In the genomic region with DNA sequence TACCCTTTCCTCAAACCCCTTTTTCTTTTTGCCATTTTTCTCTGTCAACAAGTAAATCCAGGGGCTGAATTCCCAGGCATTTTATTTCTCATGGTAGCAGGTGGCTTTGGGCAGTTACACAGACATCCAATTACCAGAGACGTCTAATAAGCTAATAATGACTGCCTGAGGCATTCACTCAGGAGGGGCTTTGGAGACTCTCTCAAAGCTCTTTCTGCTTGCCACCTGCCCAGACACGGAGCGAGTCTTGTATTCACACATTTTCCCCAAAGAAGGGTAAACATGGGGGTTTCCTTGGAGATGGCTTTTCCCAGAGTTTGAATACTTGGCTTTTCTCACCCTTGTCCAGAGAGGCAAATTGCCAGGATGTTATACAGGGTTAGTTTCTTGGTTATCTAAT, we compare ENCODE assay signal across 19 cellular contexts.
DNase-seq lines count a peak whose midpoint lies in the region; ATAC-seq and TF ChIP-seq lines count a peak whose summit lies in the region.
"Had no signal": no experiment of that assay in that cellular context is flagged by ENCODE, and none has a peak within 500 bp of the region (broad histone marks: within the 10 kb centered on the region; RNA-seq: fewer than 3 reads in every experiment).

No MANE protein-coding gene starts in this region.

- TF ChIP-seq EP300 in suprapubic skin (IDR thresholded peaks at IDR 0.05): no peak

- peak; percentile 58 for DNase-seq in D341Med (ENCODE audit: low spot score)
- peak; percentile 57 for DNase-seq in NCI-H1436 (lab: John Stamatoyannopoulos, UW)
- DNase-seq in NCI-H748 treated with DMSO at 0.1 percent for 48 hours (lab: John Stamatoyannopoulos, UW): peak; percentile 71
- DNase-seq in left kidney (ENCODE audit: low read depth, low spot score): peak; percentile 29
- DNase-seq in erythroblast (lab: John Stamatoyannopoulos, UW): no peak
- DNase-seq in activated CD4-positive, alpha-beta T cell treated with anti-CD3 and anti-CD28 coated beads for 48 hours: no peak
- DNase-seq in suprapubic skin (ENCODE audit: low spot score in 2 of 2): no peak
- DNase-seq: activated B cell treated with CpG ODN at 0.5 μM for 24 hours; activated naive CD8-positive, alpha-beta T cell treated with anti-CD3 and anti-CD28 coated beads, Interleukin-2, amount 10 ng/mL, durations not matched to agents 7 days and 5 days; brain microvascular endothelial cell; CD8-positive, alpha-beta T cell; HFFc6; NCI-H526 treated with DMSO at 0.1 percent for 48 hours; occipital lobe; sigmoid colon; stimulated activated naive CD4-positive, alpha-beta T cell; thyroid gland had no signal

- H3K27ac ChIP-seq in suprapubic skin: no peak overlapping the region
- H3K27ac ChIP-seq: brain microvascular endothelial cell, coronary artery, sigmoid colon, thyroid gland had no signal

- no peaks in the 10 kb centered on the region for H3K36me3 ChIP-seq in suprapubic skin
- H3K36me3 ChIP-seq: brain microvascular endothelial cell, sigmoid colon, thyroid gland had no signal

- H3K9me3 ChIP-seq in suprapubic skin: no peaks in the 10 kb centered on the region
- H3K9me3 ChIP-seq: sigmoid colon, thyroid gland had no signal

- no peak for TF ChIP-seq POLR2A in erythroblast (IDR thresholded peaks at IDR 0.05; ENCODE audit: low read length)
- TF ChIP-seq POLR2A in suprapubic skin (IDR thresholded peaks at IDR 0.05): no peak

- 57% methylated on average over 3 of the region's 3 CpGs for WGBS in suprapubic skin

- TF ChIP-seq CTCF in suprapubic skin (IDR thresholded peaks at IDR 0.05): no peak

- H3K27me3 ChIP-seq in suprapubic skin: no peaks in the 10 kb centered on the region
- H3K27me3 ChIP-seq: brain microvascular endothelial cell, sigmoid colon, thyroid gland had no signal

- no peak for ATAC-seq in HG02840 (IDR thresholded peaks at IDR 0.05; ENCODE audit: low FRiP score, unreplicated experiment)
- ATAC-seq: CD8-positive, alpha-beta T cell had no signal

- H3K4me3 ChIP-seq in suprapubic skin: no peak overlapping the region
- H3K4me3 ChIP-seq: coronary artery, sigmoid colon, thyroid gland had no signal

- no peaks in the 10 kb centered on the region for H3K4me1 ChIP-seq in suprapubic skin
- H3K4me1 ChIP-seq: thyroid gland had no signal

Comparison
In these comparisons a context has a peak if more than half of its experiments do, and no peak if none do; other contexts are left out.
1. DNase-seq: peak in D341Med (single experiment), NCI-H1436 (single experiment), NCI-H748 treated with DMSO at 0.1 percent for 48 hours (single experiment) and left kidney (single experiment); none in erythroblast (0 of 2), activated CD4-positive, alpha-beta T cell treated with anti-CD3 and anti-CD28 coated beads for 48 hours (single experiment) and suprapubic skin (0 of 2).